In the genomic region with DNA sequence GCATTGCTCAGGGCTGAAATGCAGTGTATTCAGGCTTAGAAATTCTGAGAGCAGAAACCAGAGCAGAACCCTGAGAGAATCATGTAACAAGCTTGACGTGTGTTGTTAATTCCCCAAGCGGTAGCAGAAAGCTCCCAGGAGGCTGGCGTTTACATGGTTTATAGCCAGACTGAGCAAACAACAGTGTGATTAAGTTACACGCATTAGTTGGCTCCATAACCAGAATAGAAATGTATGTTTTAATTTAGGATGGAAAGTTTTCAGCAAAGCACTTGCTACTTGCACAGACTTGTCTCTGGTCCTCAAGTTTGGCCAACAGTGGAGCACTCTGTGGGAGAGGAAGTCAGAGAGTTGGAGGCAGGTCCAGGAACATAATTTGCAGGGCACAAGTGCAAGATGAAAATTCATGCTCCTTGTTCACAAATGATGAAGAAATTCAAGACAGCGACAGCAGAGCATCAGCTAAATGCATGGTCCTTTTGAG, we compare ENCODE assay signal across 16 cellular contexts.
DNase-seq lines count a peak whose midpoint lies in the region; ATAC-seq and TF ChIP-seq lines count a peak whose summit lies in the region.
"Had no signal": no experiment of that assay in that cellular context is flagged by ENCODE, and none has a peak within 500 bp of the region (broad histone marks: within the 10 kb centered on the region; RNA-seq: fewer than 3 reads in every experiment).

No MANE protein-coding gene starts in this region.

- intact Hi-C loops in prostate gland (cut with DNase I) (no loop called here), sciatic nerve (cut with DNase I) (no loop called here)
- intact Hi-C loops in activated CD8-positive, alpha-beta T cell treated with anti-CD3 and anti-CD28 coated beads for 36 hours (cut with micrococcal nuclease) = no loop called here

- ATAC-seq in activated CD8-positive, alpha-beta T cell treated with anti-CD3 and anti-CD28 coated beads for 36 hours = no peak
- no peak for ATAC-seq in sciatic nerve
- ATAC-seq: body of pancreas had no signal

- POLR2A ChIA-PET in activated CD8-positive, alpha-beta T cell treated with anti-CD3 and anti-CD28 coated beads for 36 hours (lab: Charles Lee) = interaction anchor here (0.6 kb wide), 1 partner anchor 19 kb away, joined by 3 read pairs; no protein-coding TSS in a partner anchor

- H3K4me1 ChIP-seq in prostate gland (replicated peaks) = no peaks in the 10 kb centered on the region
- H3K4me1 ChIP-seq: body of pancreas, spleen had no signal

- H3K9me3 ChIP-seq in MG63 (no peaks in the 10 kb centered on the region), prostate gland (no peaks in the 10 kb centered on the region)
- H3K9me3 ChIP-seq: body of pancreas, spleen, suprapubic skin had no signal

- TF ChIP-seq CTCF in prostate gland (IDR thresholded peaks at IDR 0.05) = no peak
- no peak for TF ChIP-seq CTCF in activated CD8-positive, alpha-beta T cell treated with anti-CD3 and anti-CD28 coated beads for 36 hours (IDR thresholded peaks at IDR 0.05)

- H3K27me3 Mint-ChIP-seq in activated CD8-positive, alpha-beta T cell treated with anti-CD3 and anti-CD28 coated beads for 36 hours = peaks cover 2% of the 10 kb centered on the region
- H3K27me3 Mint-ChIP-seq: activated CD4-positive, alpha-beta memory T cell treated with anti-CD3 and anti-CD28 coated beads for 36 hours had no signal

- no peaks in the 10 kb centered on the region for H3K4me1 Mint-ChIP-seq in activated CD8-positive, alpha-beta T cell treated with anti-CD3 and anti-CD28 coated beads for 36 hours (ENCODE audit: low read depth)

- no peak overlapping the region for H3K4me3 Mint-ChIP-seq in activated CD8-positive, alpha-beta T cell treated with anti-CD3 and anti-CD28 coated beads for 36 hours
- H3K4me3 Mint-ChIP-seq: activated CD4-positive, alpha-beta memory T cell treated with anti-CD3 and anti-CD28 coated beads for 36 hours; neural progenitor cell had no signal

- H3K4me3 ChIP-seq in MG63 (no peak overlapping the region), prostate gland (no peak overlapping the region)
- H3K4me3 ChIP-seq: body of pancreas, neural progenitor cell, spleen, suprapubic skin had no signal

- H3K36me3 Mint-ChIP-seq in activated CD8-positive, alpha-beta T cell treated with anti-CD3 and anti-CD28 coated beads for 36 hours (ENCODE audit: low read depth) = no peaks in the 10 kb centered on the region
- H3K36me3 Mint-ChIP-seq: activated CD4-positive, alpha-beta memory T cell treated with anti-CD3 and anti-CD28 coated beads for 36 hours had no signal

- no peaks in the 10 kb centered on the region for H3K9me3 Mint-ChIP-seq in activated CD8-positive, alpha-beta T cell treated with anti-CD3 and anti-CD28 coated beads for 36 hours
- H3K9me3 Mint-ChIP-seq: activated CD4-positive, alpha-beta memory T cell treated with anti-CD3 and anti-CD28 coated beads for 36 hours had no signal

- H3K27ac Mint-ChIP-seq in activated CD8-positive, alpha-beta T cell treated with anti-CD3 and anti-CD28 coated beads for 36 hours = no peak overlapping the region
- H3K27ac Mint-ChIP-seq: activated CD4-positive, alpha-beta memory T cell treated with anti-CD3 and anti-CD28 coated beads for 36 hours; neural progenitor cell had no signal

- peak; percentile 43 for DNase-seq in MG63
- peak; percentile 87 for DNase-seq in NCI-H2107 (lab: John Stamatoyannopoulos, UW)
- peak; percentile 74 for DNase-seq in prostate gland (ENCODE audit: low spot score)
- no peak for DNase-seq in activated CD8-positive, alpha-beta T cell treated with anti-CD3 and anti-CD28 coated beads for 36 hours
- DNase-seq in NCI-H524 treated with DMSO at 0.1 percent for 48 hours (lab: John Stamatoyannopoulos, UW) = no peak
- no peak for DNase-seq in sciatic nerve (ENCODE audit: low spot score)
- no peak for DNase-seq in NCI-H2196 (lab: John Stamatoyannopoulos, UW; ENCODE audit: unreplicated experiment)
- DNase-seq: activated CD4-positive, alpha-beta memory T cell treated with anti-CD3 and anti-CD28 coated beads for 36 hours; activated effector memory CD4-positive, alpha-beta T cell treated with anti-CD3 and anti-CD28 coated beads, Interleukin-2, amount 50 U/mL, for 16 hours; body of pancreas; IMR-90; SHP77; spleen had no signal

- CTCF ChIA-PET in activated CD8-positive, alpha-beta T cell treated with anti-CD3 and anti-CD28 coated beads for 36 hours (lab: Charles Lee) = no interaction called here

- H3K36me3 ChIP-seq in MG63 (no peaks in the 10 kb centered on the region), prostate gland (no peaks in the 10 kb centered on the region)
- H3K36me3 ChIP-seq: neural progenitor cell, spleen, suprapubic skin had no signal

- H3K27me3 ChIP-seq in MG63 (no peaks in the 10 kb centered on the region), prostate gland (replicated peaks; ENCODE audit: insufficient read depth) (no peaks in the 10 kb centered on the region)
- H3K27me3 ChIP-seq: body of pancreas, neural progenitor cell, spleen, suprapubic skin had no signal

- 31% methylated on average over 5 of the region's 5 CpGs for WGBS in prostate gland

- TF ChIP-seq POLR2A in prostate gland (IDR thresholded peaks at IDR 0.05) = no peak

- peak overlapping the region; percentile 33 for H3K27ac ChIP-seq in angular gyrus (ENCODE audit: low read depth, low read length)
- peak overlapping the region; percentile 43 to 64 for H3K27ac ChIP-seq in prostate gland
- H3K27ac ChIP-seq: body of pancreas, neural progenitor cell, spleen, suprapubic skin had no signal

Comparison
In these comparisons a context has a peak if more than half of its experiments do, and no peak if none do; other contexts are left out.
1. DNase-seq: peak in MG63 (single experiment), NCI-H2107 (single experiment) and prostate gland (single experiment); none in activated CD8-positive, alpha-beta T cell treated with anti-CD3 and anti-CD28 coated beads for 36 hours (single experiment), NCI-H524 treated with DMSO at 0.1 percent for 48 hours (single experiment), sciatic nerve (single experiment) and NCI-H2196 (single experiment).